Comparison of ENCODE assay signal across 15 cellular contexts in genomic region chr2:84085562-84085961, GRCh38.
"Had no signal": no experiment of that assay in that cellular context is flagged by ENCODE, and none has a peak within 500 bp of the region (broad histone marks: within the 10 kb centered on the region; RNA-seq: fewer than 3 reads in every experiment).

No MANE protein-coding gene starts in this region.

- H3K9me3 ChIP-seq: neutrophil, right lobe of liver, thoracic aorta, tibial nerve, upper lobe of left lung had no signal

- DNase-seq: dorsolateral prefrontal cortex; effector CD4-positive, alpha-beta T cell; head of caudate nucleus; natural killer cell; right lobe of liver; small intestine; stimulated activated CD4-positive, alpha-beta T cell treated with anti-CD3 and anti-CD28 coated beads, Interleukin-15, amount 100 ng/mL, for 24 hours; stimulated activated CD4-positive, alpha-beta T cell treated with anti-CD3 and anti-CD28 coated beads, Interleukin-2, amount 100 ng/mL, for 48 hours; stimulated activated naive B cell treated with anti-CD40 and anti-IgM and Interleukin-4, amounts not matched to agents 10 μg/mL and 1 μg/mL and 100 μg/mL, for 72 hours; upper lobe of left lung had no signal

- H3K36me3 ChIP-seq: neutrophil, right lobe of liver, thoracic aorta, tibial nerve, upper lobe of left lung had no signal

- H3K4me1 ChIP-seq: right lobe of liver, tibial nerve, upper lobe of left lung had no signal

- H3K27me3 ChIP-seq: right lobe of liver, tibial nerve, upper lobe of left lung had no signal

- H3K4me3 ChIP-seq: dorsolateral prefrontal cortex, lung, right lobe of liver, thoracic aorta, tibial nerve, upper lobe of left lung had no signal

- H3K27ac ChIP-seq: dorsolateral prefrontal cortex, neutrophil, parathyroid adenoma, right lobe of liver, thoracic aorta, tibial nerve, upper lobe of left lung had no signal
